Comparison of ENCODE assay signal across 23 cellular contexts in genomic region chr1:161919229-161919628, GRCh38.
DNase-seq lines count a peak whose midpoint lies in the region; ATAC-seq and TF ChIP-seq lines count a peak whose summit lies in the region.
"Had no signal": no experiment of that assay in that cellular context is flagged by ENCODE, and none has a peak within 500 bp of the region (broad histone marks: within the 10 kb centered on the region; RNA-seq: fewer than 3 reads in every experiment).

No MANE protein-coding gene starts in this region.

- POLR2A ChIA-PET in CD4-positive, alpha-beta T cell (lab: Charles Lee): interaction anchor here (0.8 to 1.9 kb wide), 2 partner anchors 16 to 30 kb away, joined by 3 to 15 read pairs; no protein-coding TSS in a partner anchor
- POLR2A ChIA-PET in activated naive CD8-positive, alpha-beta T cell treated with anti-CD3 and anti-CD28 coated beads, Interleukin-2, amount 10 ng/mL, durations not matched to agents 7 days and 5 days (lab: Charles Lee): interaction anchor here (0.8 kb wide), 1 partner anchor 15 kb away, joined by 3 read pairs; no protein-coding TSS in a partner anchor

- H3K27me3 Mint-ChIP-seq in activated CD4-positive, alpha-beta T cell treated with anti-CD3 and anti-CD28 coated beads, Interleukin-2, amount 10 ng/mL, durations not matched to agents 24 days and 14 days: no peaks in the 10 kb centered on the region
- no peaks in the 10 kb centered on the region for H3K27me3 Mint-ChIP-seq in CD4-positive, alpha-beta T cell
- no peaks in the 10 kb centered on the region for H3K27me3 Mint-ChIP-seq in activated naive CD8-positive, alpha-beta T cell treated with anti-CD3 and anti-CD28 coated beads, Interleukin-2, amount 10 ng/mL, durations not matched to agents 7 days and 5 days

- no peak overlapping the region for H3K27ac ChIP-seq in CD4-positive, alpha-beta T cell (ENCODE audit: low read depth, low read length)
- H3K27ac ChIP-seq in SJSA1: 0 out of 2 replicates have a peak overlapping the region, but pooled peaks have one; percentile 11
- H3K27ac ChIP-seq: body of pancreas, KMS-11 had no signal

- H3K36me3 Mint-ChIP-seq in activated CD4-positive, alpha-beta T cell treated with anti-CD3 and anti-CD28 coated beads, Interleukin-2, amount 10 ng/mL, durations not matched to agents 24 days and 14 days (ENCODE audit: low read depth): peaks cover 24% of the 10 kb centered on the region
- H3K36me3 Mint-ChIP-seq in CD4-positive, alpha-beta T cell (ENCODE audit: low read depth): peaks cover 47% of the 10 kb centered on the region
- H3K36me3 Mint-ChIP-seq in activated naive CD8-positive, alpha-beta T cell treated with anti-CD3 and anti-CD28 coated beads, Interleukin-2, amount 10 ng/mL, durations not matched to agents 7 days and 5 days: peaks cover 29% of the 10 kb centered on the region

- DNase-seq in activated CD4-positive, alpha-beta T cell treated with anti-CD3 and anti-CD28 coated beads, Interleukin-2, amount 10 ng/mL, durations not matched to agents 24 days and 14 days: no peak
- no peak for DNase-seq in activated CD4-positive, alpha-beta T cell treated with anti-CD3 and anti-CD28 coated beads for 1 hour
- no peak for DNase-seq in CD4-positive, alpha-beta T cell
- DNase-seq in SJSA1 (ENCODE audit: low read depth in 1 of 2, low spot score in 2 of 2): no peak
- DNase-seq in activated naive CD8-positive, alpha-beta T cell treated with anti-CD3 and anti-CD28 coated beads, Interleukin-2, amount 10 ng/mL, durations not matched to agents 7 days and 5 days: no peak
- DNase-seq in AML-193 (lab: John Stamatoyannopoulos, UW): no peak
- DNase-seq in islet precursor cell: no peak
- DNase-seq in NCI-H524 (lab: John Stamatoyannopoulos, UW): no peak
- DNase-seq: activated CD4-positive, alpha-beta T cell treated with anti-CD3 and anti-CD28 coated beads for 4 hours; body of pancreas; cerebellar nuclear complex; COR-L47; DMS79 treated with DMSO at 0.1 percent for 48 hours; head of caudate nucleus; mammary epithelial cell; MV-4-11; NCI-H146; NCI-H524 treated with DMSO at 0.1 percent for 48 hours; nucleus accumbens; SHP77 treated with DMSO at 0.1 percent for 48 hours; stimulated activated CD8-positive, alpha-beta memory T cell treated with anti-CD3 and anti-CD28 coated beads, Interleukin-4, amount 100 ng/mL, for 48 hours; trophoblast cell had no signal

- no peaks in the 10 kb centered on the region for H3K9me3 ChIP-seq in CD4-positive, alpha-beta T cell (ENCODE audit: control insufficient read depth, low read length)
- H3K9me3 ChIP-seq in SJSA1 (replicated peaks): no peaks in the 10 kb centered on the region
- H3K9me3 ChIP-seq: body of pancreas had no signal

- no peak for TF ChIP-seq CTCF in CD4-positive, alpha-beta T cell (IDR thresholded peaks at IDR 0.05)

- no peaks in the 10 kb centered on the region for H3K9me3 Mint-ChIP-seq in activated CD4-positive, alpha-beta T cell treated with anti-CD3 and anti-CD28 coated beads, Interleukin-2, amount 10 ng/mL, durations not matched to agents 24 days and 14 days
- H3K9me3 Mint-ChIP-seq in CD4-positive, alpha-beta T cell: no peaks in the 10 kb centered on the region
- H3K9me3 Mint-ChIP-seq in activated naive CD8-positive, alpha-beta T cell treated with anti-CD3 and anti-CD28 coated beads, Interleukin-2, amount 10 ng/mL, durations not matched to agents 7 days and 5 days: no peaks in the 10 kb centered on the region

- H3K27ac Mint-ChIP-seq in activated CD4-positive, alpha-beta T cell treated with anti-CD3 and anti-CD28 coated beads, Interleukin-2, amount 10 ng/mL, durations not matched to agents 24 days and 14 days: no peak overlapping the region
- peak overlapping the region; percentile 84 for H3K27ac Mint-ChIP-seq in CD4-positive, alpha-beta T cell
- H3K27ac Mint-ChIP-seq in activated naive CD8-positive, alpha-beta T cell treated with anti-CD3 and anti-CD28 coated beads, Interleukin-2, amount 10 ng/mL, durations not matched to agents 7 days and 5 days: peak overlapping the region; percentile 84

- H3K4me3 ChIP-seq in SJSA1: no peak overlapping the region
- H3K4me3 ChIP-seq: body of pancreas had no signal

- intact Hi-C loops in activated CD4-positive, alpha-beta T cell treated with anti-CD3 and anti-CD28 coated beads, Interleukin-2, amount 10 ng/mL, durations not matched to agents 24 days and 14 days (cut with micrococcal nuclease): loop anchor here (2.0 kb wide), 1 partner anchor 14 kb away; no protein-coding TSS in a partner anchor
- intact Hi-C loops in CD4-positive, alpha-beta T cell (cut with DNase I, micrococcal nuclease): no loop called here

- ATAC-seq in CD4-positive, alpha-beta T cell (ENCODE audit: poor library complexity): no peak
- no peak for ATAC-seq in activated naive CD8-positive, alpha-beta T cell treated with anti-CD3 and anti-CD28 coated beads, Interleukin-2, amount 10 ng/mL, durations not matched to agents 7 days and 5 days (ENCODE audit: low read depth)
- ATAC-seq: body of pancreas had no signal

- CTCF ChIA-PET in CD4-positive, alpha-beta T cell (lab: Charles Lee): interaction anchor here (1.3 kb wide), 1 partner anchor 15 kb away, joined by 4 read pairs; no protein-coding TSS in a partner anchor

- H3K4me1 Mint-ChIP-seq in activated CD4-positive, alpha-beta T cell treated with anti-CD3 and anti-CD28 coated beads, Interleukin-2, amount 10 ng/mL, durations not matched to agents 24 days and 14 days: peaks cover 13% of the 10 kb centered on the region
- peaks cover 52% of the 10 kb centered on the region for H3K4me1 Mint-ChIP-seq in CD4-positive, alpha-beta T cell (ENCODE audit: low read depth)
- peaks cover 15% of the 10 kb centered on the region for H3K4me1 Mint-ChIP-seq in activated naive CD8-positive, alpha-beta T cell treated with anti-CD3 and anti-CD28 coated beads, Interleukin-2, amount 10 ng/mL, durations not matched to agents 7 days and 5 days

- 0 out of 2 replicates have a peak, but pooled peaks cover 3% of the 10 kb centered on the region for H3K36me3 ChIP-seq in SJSA1

- H3K4me1 ChIP-seq in SJSA1 (replicated peaks): peaks cover 38% of the 10 kb centered on the region
- H3K4me1 ChIP-seq: body of pancreas had no signal

- H3K27me3 ChIP-seq in CD4-positive, alpha-beta T cell (ENCODE audit: control insufficient read depth, insufficient read depth, low read length): no peaks in the 10 kb centered on the region
- H3K27me3 ChIP-seq in SJSA1 (replicated peaks): no peaks in the 10 kb centered on the region
- H3K27me3 ChIP-seq: body of pancreas had no signal

- peak overlapping the region; percentile 35 for H3K4me3 Mint-ChIP-seq in activated CD4-positive, alpha-beta T cell treated with anti-CD3 and anti-CD28 coated beads, Interleukin-2, amount 10 ng/mL, durations not matched to agents 24 days and 14 days
- H3K4me3 Mint-ChIP-seq in CD4-positive, alpha-beta T cell: peak overlapping the region; percentile 73
- H3K4me3 Mint-ChIP-seq in activated naive CD8-positive, alpha-beta T cell treated with anti-CD3 and anti-CD28 coated beads, Interleukin-2, amount 10 ng/mL, durations not matched to agents 7 days and 5 days: peak overlapping the region; percentile 72
